Comparison of ENCODE assay signal across 23 cellular contexts in genomic region chr5:142412581-142412980, GRCh38.
"Had no signal": no experiment of that assay in that cellular context is flagged by ENCODE, and none has a peak within 500 bp of the region (broad histone marks: within the 10 kb centered on the region; RNA-seq: fewer than 3 reads in every experiment).

No MANE protein-coding gene starts in this region.

- H3K27ac Mint-ChIP-seq: activated B cell treated with CpG ODN at 0.5 μM for 24 hours; activated naive CD8-positive, alpha-beta T cell; activated T-helper 2 cell treated with anti-CD3 and anti-CD28 coated beads, Interferon-gamma antibody, Interleukin-2, Interleukin-4, amounts not matched to agents 10 μg/mL and 5 μg/mL and 100 μg/mL, durations not matched to agents 14 hours and 24 hours and 36 hours; immature natural killer cell; memory B cell had no signal

- H3K27me3 ChIP-seq: adrenal gland, ascending aorta, hepatocyte, sigmoid colon had no signal

- H3K4me1 Mint-ChIP-seq: immature natural killer cell, memory B cell had no signal

- H3K4me1 ChIP-seq: adrenal gland, ascending aorta, sigmoid colon had no signal

- H3K9me3 Mint-ChIP-seq: activated B cell treated with CpG ODN at 0.5 μM for 24 hours; activated T-cell treated with anti-CD3 and anti-CD28 coated beads, Interleukin-2, amount 50 U/mL, for 4 hours; activated T-helper 2 cell treated with anti-CD3 and anti-CD28 coated beads, Interferon-gamma antibody, Interleukin-2, Interleukin-4, amounts not matched to agents 10 μg/mL and 5 μg/mL and 100 μg/mL, durations not matched to agents 14 hours and 24 hours and 36 hours; immature natural killer cell had no signal

- H3K4me2 ChIP-seq: hepatocyte had no signal

- H3K4me3 ChIP-seq: adrenal gland, ascending aorta, hepatocyte, sigmoid colon had no signal

- DNase-seq: activated B cell treated with CpG ODN at 0.5 μM for 24 hours; activated CD4-positive, alpha-beta T cell treated with anti-CD3 and anti-CD28 coated beads for 4 hours; activated CD4-positive, alpha-beta T cell treated with anti-CD3 and anti-CD28 coated beads, Interleukin-2, amount 50 U/mL, for 48 hours; activated CD8-positive, alpha-beta memory T cell treated with anti-CD3 and anti-CD28 coated beads, Interleukin-2, amount 50 U/mL, for 48 hours; activated naive CD4-positive, alpha-beta T cell; activated T-cell treated with anti-CD3 and anti-CD28 coated beads, Interleukin-2, amount 50 U/mL, for 4 hours; adrenal gland; central memory CD4-positive, alpha-beta T cell; dermis blood vessel endothelial cell; effector CD8-positive, alpha-beta T cell; foreskin melanocyte; immature natural killer cell; posterior cingulate gyrus; sigmoid colon; stimulated activated CD4-positive, alpha-beta T cell treated with anti-CD3 and anti-CD28 coated beads, Interleukin-2, amount 100 ng/mL, for 48 hours; stimulated activated CD8-positive, alpha-beta memory T cell treated with anti-CD3 and anti-CD28 coated beads, Interleukin-4, amount 100 ng/mL, for 48 hours; stimulated activated naive CD4-positive, alpha-beta T cell treated with Interleukin-2 at 50 U/mL for 16 hours; T1000 had no signal

- H3K9me3 ChIP-seq: adrenal gland, ascending aorta had no signal

- H3K27me3 Mint-ChIP-seq: activated B cell treated with CpG ODN at 0.5 μM for 24 hours; activated naive CD8-positive, alpha-beta T cell had no signal

- H2AFZ ChIP-seq: hepatocyte had no signal

- H3K27ac ChIP-seq: adrenal gland, ascending aorta, hepatocyte, sigmoid colon had no signal

- ATAC-seq: activated T-cell treated with anti-CD3 and anti-CD28 coated beads, Interleukin-2, amount 50 U/mL, for 4 hours had no signal

- H3K4me3 Mint-ChIP-seq: activated B cell treated with CpG ODN at 0.5 μM for 24 hours; activated naive CD8-positive, alpha-beta T cell; activated T-cell treated with anti-CD3 and anti-CD28 coated beads, Interleukin-2, amount 50 U/mL, for 4 hours; immature natural killer cell; memory B cell had no signal

- H3K36me3 ChIP-seq: adrenal gland, ascending aorta, sigmoid colon had no signal

- H3K36me3 Mint-ChIP-seq: activated naive CD8-positive, alpha-beta T cell; immature natural killer cell; memory B cell had no signal
